Comparison of ENCODE assay signal across 1 cellular context in genomic region chr10:113056468-113057021, GRCh38.
TF ChIP-seq lines count a peak whose summit lies in the region.

No MANE protein-coding gene starts in this region.

TF ChIP-seq in K562, 482 proteins besides CTCF, POLR2A, EP300 and RAD21 (continued from another document):
- peak; percentile 78 for TF ChIP-seq ATF3 (IDR thresholded peaks at IDR 0.05)
- no peak for TF ChIP-seq ATF3 (CRISPR knock-in tag; conservative IDR thresholded peaks at IDR 0.05)
- TF ChIP-seq, protein P1, sequence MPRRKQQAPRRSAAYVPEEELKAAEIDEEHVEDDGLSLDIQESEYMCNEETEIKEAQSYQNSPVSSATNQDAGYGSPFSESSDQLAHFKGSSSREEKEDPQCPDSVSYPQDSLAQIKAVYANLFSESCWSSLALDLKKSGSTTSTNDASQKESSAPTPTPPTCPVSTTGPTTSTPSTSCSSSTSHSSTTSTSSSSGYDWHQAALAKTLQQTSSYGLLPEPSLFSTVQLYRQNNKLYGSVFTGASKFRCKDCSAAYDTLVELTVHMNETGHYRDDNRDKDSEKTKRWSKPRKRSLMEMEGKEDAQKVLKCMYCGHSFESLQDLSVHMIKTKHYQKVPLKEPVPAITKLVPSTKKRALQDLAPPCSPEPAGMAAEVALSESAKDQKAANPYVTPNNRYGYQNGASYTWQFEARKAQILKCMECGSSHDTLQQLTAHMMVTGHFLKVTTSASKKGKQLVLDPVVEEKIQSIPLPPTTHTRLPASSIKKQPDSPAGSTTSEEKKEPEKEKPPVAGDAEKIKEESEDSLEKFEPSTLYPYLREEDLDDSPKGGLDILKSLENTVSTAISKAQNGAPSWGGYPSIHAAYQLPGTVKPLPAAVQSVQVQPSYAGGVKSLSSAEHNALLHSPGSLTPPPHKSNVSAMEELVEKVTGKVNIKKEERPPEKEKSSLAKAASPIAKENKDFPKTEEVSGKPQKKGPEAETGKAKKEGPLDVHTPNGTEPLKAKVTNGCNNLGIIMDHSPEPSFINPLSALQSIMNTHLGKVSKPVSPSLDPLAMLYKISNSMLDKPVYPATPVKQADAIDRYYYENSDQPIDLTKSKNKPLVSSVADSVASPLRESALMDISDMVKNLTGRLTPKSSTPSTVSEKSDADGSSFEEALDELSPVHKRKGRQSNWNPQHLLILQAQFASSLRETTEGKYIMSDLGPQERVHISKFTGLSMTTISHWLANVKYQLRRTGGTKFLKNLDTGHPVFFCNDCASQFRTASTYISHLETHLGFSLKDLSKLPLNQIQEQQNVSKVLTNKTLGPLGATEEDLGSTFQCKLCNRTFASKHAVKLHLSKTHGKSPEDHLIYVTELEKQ (CRISPR knock-in tag; IDR thresholded peaks at IDR 0.05): no peak
- TF ChIP-seq ZBTB34 (CRISPR knock-in tag; IDR thresholded peaks at IDR 0.05): no peak
- TF ChIP-seq, protein P2, sequence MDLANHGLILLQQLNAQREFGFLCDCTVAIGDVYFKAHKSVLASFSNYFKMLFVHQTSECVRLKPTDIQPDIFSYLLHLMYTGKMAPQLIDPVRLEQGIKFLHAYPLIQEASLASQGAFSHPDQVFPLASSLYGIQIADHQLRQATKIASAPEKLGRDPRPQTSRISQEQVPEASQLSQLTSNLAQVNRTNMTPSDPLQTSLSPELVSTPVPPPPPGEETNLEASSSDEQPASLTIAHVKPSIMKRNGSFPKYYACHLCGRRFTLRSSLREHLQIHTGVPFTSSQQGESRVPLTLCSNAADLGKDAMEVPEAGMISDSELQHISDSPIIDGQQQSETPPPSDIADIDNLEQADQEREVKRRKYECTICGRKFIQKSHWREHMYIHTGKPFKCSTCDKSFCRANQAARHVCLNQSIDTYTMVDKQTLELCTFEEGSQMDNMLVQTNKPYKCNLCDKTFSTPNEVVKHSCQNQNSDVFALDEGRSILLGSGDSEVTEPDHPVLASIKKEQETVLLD (IDR thresholded peaks at IDR 0.05): no peak
- no peak for TF ChIP-seq ZBTB9 (CRISPR knock-in tag; IDR thresholded peaks at IDR 0.05)
- TF ChIP-seq SOX6 (IDR thresholded peaks at IDR 0.05): no peak
- no peak for TF ChIP-seq NELFE (IDR thresholded peaks at IDR 0.05; ENCODE audit: insufficient read depth, insufficient read length)
TF ChIP-seq in K562: peak in this region for 3.
